8 cellular contexts compared by ENCODE assay signal in the genomic region with DNA sequence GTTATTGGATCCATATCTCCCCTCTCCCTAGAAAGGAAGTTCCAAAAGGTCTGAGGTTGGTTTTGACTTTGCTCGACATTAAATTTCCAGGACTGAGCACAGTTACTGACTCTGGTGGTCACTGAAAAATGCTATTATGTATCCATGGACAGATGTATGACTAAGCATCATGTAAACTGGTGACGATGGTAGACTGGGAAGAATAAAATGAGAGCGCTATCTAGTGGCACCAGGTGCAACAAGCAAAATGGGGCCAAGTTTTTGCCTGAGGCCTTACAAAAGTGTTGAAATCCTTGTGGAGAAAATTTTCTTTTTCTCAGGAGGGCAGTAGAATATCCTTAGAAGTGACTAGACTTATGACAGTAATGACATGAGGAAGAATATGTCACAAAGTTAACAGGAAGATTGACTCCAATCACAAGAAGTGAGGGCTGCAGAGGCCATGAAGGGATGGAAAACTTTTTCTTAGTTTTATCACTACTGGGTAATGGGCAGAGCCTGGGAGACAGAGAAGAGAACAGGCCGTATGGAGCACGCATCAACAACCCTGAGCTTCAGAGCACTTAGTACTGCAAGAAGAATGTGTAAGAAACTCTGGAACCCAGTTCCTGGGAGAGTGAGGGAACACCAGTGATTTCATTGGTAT.
DNase-seq lines count a peak whose midpoint lies in the region; ATAC-seq lines count a peak whose summit lies in the region.

No MANE protein-coding gene starts in this region.

- POLR2A ChIA-PET in activated CD4-positive, alpha-beta T cell treated with anti-CD3 and anti-CD28 coated beads for 36 hours (lab: Charles Lee) = interaction anchor here (0.6 kb wide), 1 partner anchor 47 kb away, joined by 5 read pairs; no protein-coding TSS in a partner anchor
- POLR2A ChIA-PET in activated CD4-positive, alpha-beta memory T cell treated with anti-CD3 and anti-CD28 coated beads, Interleukin-2, amount 10 ng/mL, durations not matched to agents 7 days and 5 days (lab: Charles Lee) = no interaction called here

- ATAC-seq in activated CD4-positive, alpha-beta T cell treated with anti-CD3 and anti-CD28 coated beads for 36 hours = peak; percentile 53

- peaks cover 28% of the 10 kb centered on the region for H3K4me1 Mint-ChIP-seq in activated CD4-positive, alpha-beta T cell treated with anti-CD3 and anti-CD28 coated beads for 36 hours
- peaks cover 20% of the 10 kb centered on the region for H3K4me1 Mint-ChIP-seq in activated CD4-positive, alpha-beta memory T cell treated with anti-CD3 and anti-CD28 coated beads, Interleukin-2, amount 10 ng/mL, durations not matched to agents 7 days and 5 days

- H3K9me3 Mint-ChIP-seq in activated CD4-positive, alpha-beta T cell treated with anti-CD3 and anti-CD28 coated beads for 36 hours (ENCODE audit: low read depth) = no peaks in the 10 kb centered on the region
- H3K9me3 Mint-ChIP-seq in activated CD4-positive, alpha-beta memory T cell treated with anti-CD3 and anti-CD28 coated beads, Interleukin-2, amount 10 ng/mL, durations not matched to agents 7 days and 5 days = no peaks in the 10 kb centered on the region

- no peaks in the 10 kb centered on the region for H3K36me3 Mint-ChIP-seq in activated CD4-positive, alpha-beta T cell treated with anti-CD3 and anti-CD28 coated beads for 36 hours (ENCODE audit: low read depth)
- H3K36me3 Mint-ChIP-seq in activated CD4-positive, alpha-beta memory T cell treated with anti-CD3 and anti-CD28 coated beads, Interleukin-2, amount 10 ng/mL, durations not matched to agents 7 days and 5 days (ENCODE audit: low read depth) = no peaks in the 10 kb centered on the region

- H3K4me3 Mint-ChIP-seq in activated CD4-positive, alpha-beta T cell treated with anti-CD3 and anti-CD28 coated beads for 36 hours = no peak overlapping the region
- H3K4me3 Mint-ChIP-seq in activated CD4-positive, alpha-beta memory T cell treated with anti-CD3 and anti-CD28 coated beads, Interleukin-2, amount 10 ng/mL, durations not matched to agents 7 days and 5 days = no peak overlapping the region

- peaks cover 3% of the 10 kb centered on the region for H3K27me3 Mint-ChIP-seq in activated CD4-positive, alpha-beta T cell treated with anti-CD3 and anti-CD28 coated beads for 36 hours
- no peaks in the 10 kb centered on the region for H3K27me3 Mint-ChIP-seq in activated CD4-positive, alpha-beta memory T cell treated with anti-CD3 and anti-CD28 coated beads, Interleukin-2, amount 10 ng/mL, durations not matched to agents 7 days and 5 days

- CTCF ChIA-PET in activated CD4-positive, alpha-beta T cell treated with anti-CD3 and anti-CD28 coated beads for 36 hours (lab: Charles Lee) = interaction anchor here (0.6 to 2.2 kb wide), 9 partner anchors 11 to 944 kb away, joined by 3 to 14 read pairs (median 3); no protein-coding TSS in a partner anchor
- CTCF ChIA-PET in activated CD4-positive, alpha-beta memory T cell treated with anti-CD3 and anti-CD28 coated beads, Interleukin-2, amount 10 ng/mL, durations not matched to agents 7 days and 5 days (lab: Charles Lee) = interaction anchor here (0.9 to 3.0 kb wide), 9 partner anchors 10 to 276 kb away, joined by 3 to 17 read pairs (median 4); no protein-coding TSS in a partner anchor

- intact Hi-C loops in activated CD4-positive, alpha-beta T cell treated with anti-CD3 and anti-CD28 coated beads for 36 hours (cut with DNase I, micrococcal nuclease) = loop anchor here (1.0 to 5.0 kb wide), 4 partner anchors 47 to 265 kb away; partner anchors contain the start of gene ELOVL5 (in 1 of the 2)
- intact Hi-C loops in head of caudate nucleus (cut with DNase I) = loop anchor here (5.0 kb wide), 1 partner anchor 265 kb away; no protein-coding TSS in a partner anchor

- peak; percentile 34 for DNase-seq in activated CD4-positive, alpha-beta T cell treated with anti-CD3 and anti-CD28 coated beads for 36 hours
- DNase-seq in activated CD4-positive, alpha-beta T cell treated with anti-CD3 and anti-CD28 coated beads for 1 hour = no peak
- peak; percentile 84 for DNase-seq in HCEC 1CT
- peak; percentile 27 to 46 for DNase-seq in NCI-H446 (lab: John Stamatoyannopoulos, UW)
- DNase-seq in activated CD4-positive, alpha-beta memory T cell treated with anti-CD3 and anti-CD28 coated beads, Interleukin-2, amount 10 ng/mL, durations not matched to agents 7 days and 5 days = peak; percentile 28
- DNase-seq in head of caudate nucleus = peak in 29 of 42 donors; percentile 13 to 80 (median 46)
- peak; percentile 68 for DNase-seq in putamen (ENCODE audit: low spot score)
- no peak for DNase-seq in cerebellar nuclear complex (lab: John Stamatoyannopoulos, UW)

- H3K27ac Mint-ChIP-seq in activated CD4-positive, alpha-beta T cell treated with anti-CD3 and anti-CD28 coated beads for 36 hours = no peak overlapping the region
- H3K27ac Mint-ChIP-seq in activated CD4-positive, alpha-beta memory T cell treated with anti-CD3 and anti-CD28 coated beads, Interleukin-2, amount 10 ng/mL, durations not matched to agents 7 days and 5 days = no peak overlapping the region

Comparison
In these comparisons a context has a peak if more than half of its experiments do, and no peak if none do; other contexts are left out.
1. DNase-seq: peak in activated CD4-positive, alpha-beta T cell treated with anti-CD3 and anti-CD28 coated beads for 36 hours (single experiment), HCEC 1CT (single experiment), NCI-H446 (2 of 2), activated CD4-positive, alpha-beta memory T cell treated with anti-CD3 and anti-CD28 coated beads, Interleukin-2, amount 10 ng/mL, durations not matched to agents 7 days and 5 days (single experiment), head of caudate nucleus (29 of 42) and putamen (single experiment); none in activated CD4-positive, alpha-beta T cell treated with anti-CD3 and anti-CD28 coated beads for 1 hour (single experiment) and cerebellar nuclear complex (0 of 2).